Comparison of ENCODE assay signal across 1 cellular context in the genomic region with DNA sequence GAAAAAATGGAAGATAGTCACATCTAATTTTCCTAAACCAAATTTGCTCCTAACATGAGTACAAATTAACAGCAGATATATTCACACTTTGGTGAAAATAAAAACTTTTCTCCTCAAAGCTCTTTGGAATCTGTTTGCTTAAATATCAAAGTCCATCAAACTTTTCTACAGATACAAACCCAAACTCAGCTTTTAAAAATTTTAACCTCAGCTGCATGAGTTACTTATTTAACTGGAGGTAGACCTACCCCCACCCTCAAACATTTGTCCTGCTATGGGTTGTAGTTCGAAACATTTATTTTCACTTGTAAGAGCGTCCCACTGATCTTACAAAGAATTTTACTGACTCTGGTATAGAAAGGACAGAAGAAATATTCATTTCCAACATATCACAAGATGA.
TF ChIP-seq lines count a peak whose summit lies in the region.

No MANE protein-coding gene starts in this region.

TF ChIP-seq in HepG2, 621 proteins besides CTCF, POLR2A, EP300 and RAD21:
- TF ChIP-seq ATM (IDR thresholded peaks at IDR 0.05; ENCODE audit: borderline replicate concordance) (no peak), MXD4 (CRISPR knock-in tag; IDR thresholded peaks at IDR 0.05) (no peak), ZNF441 (CRISPR knock-in tag; IDR thresholded peaks at IDR 0.05; ENCODE audit: borderline replicate concordance) (no peak), MIXL1 (CRISPR knock-in tag; IDR thresholded peaks at IDR 0.05) (no peak), GATAD2A (CRISPR knock-in tag; IDR thresholded peaks at IDR 0.05) (no peak), JDP2 (CRISPR knock-in tag; IDR thresholded peaks at IDR 0.05; ENCODE audit: borderline replicate concordance) (no peak)
- TF ChIP-seq, protein P1, sequence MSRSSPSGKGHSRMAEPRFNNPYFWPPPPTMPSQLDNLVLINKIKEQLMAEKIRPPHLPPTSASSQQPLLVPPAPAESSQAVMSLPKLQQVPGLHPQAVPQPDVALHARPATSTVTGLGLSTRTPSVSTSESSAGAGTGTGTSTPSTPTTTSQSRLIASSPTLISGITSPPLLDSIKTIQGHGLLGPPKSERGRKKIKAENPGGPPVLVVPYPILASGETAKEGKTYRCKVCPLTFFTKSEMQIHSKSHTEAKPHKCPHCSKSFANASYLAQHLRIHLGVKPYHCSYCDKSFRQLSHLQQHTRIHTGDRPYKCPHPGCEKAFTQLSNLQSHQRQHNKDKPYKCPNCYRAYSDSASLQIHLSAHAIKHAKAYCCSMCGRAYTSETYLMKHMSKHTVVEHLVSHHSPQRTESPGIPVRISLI (CRISPR knock-in tag; IDR thresholded peaks at IDR 0.05; ENCODE audit: borderline replicate concordance), result no peak
- TF ChIP-seq, protein P2, sequence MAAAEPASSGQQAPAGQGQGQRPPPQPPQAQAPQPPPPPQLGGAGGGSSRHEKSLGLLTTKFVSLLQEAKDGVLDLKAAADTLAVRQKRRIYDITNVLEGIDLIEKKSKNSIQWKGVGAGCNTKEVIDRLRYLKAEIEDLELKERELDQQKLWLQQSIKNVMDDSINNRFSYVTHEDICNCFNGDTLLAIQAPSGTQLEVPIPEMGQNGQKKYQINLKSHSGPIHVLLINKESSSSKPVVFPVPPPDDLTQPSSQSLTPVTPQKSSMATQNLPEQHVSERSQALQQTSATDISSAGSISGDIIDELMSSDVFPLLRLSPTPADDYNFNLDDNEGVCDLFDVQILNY (CRISPR knock-in tag; conservative IDR thresholded peaks at IDR 0.05), result no peak
- TF ChIP-seq, protein P3, sequence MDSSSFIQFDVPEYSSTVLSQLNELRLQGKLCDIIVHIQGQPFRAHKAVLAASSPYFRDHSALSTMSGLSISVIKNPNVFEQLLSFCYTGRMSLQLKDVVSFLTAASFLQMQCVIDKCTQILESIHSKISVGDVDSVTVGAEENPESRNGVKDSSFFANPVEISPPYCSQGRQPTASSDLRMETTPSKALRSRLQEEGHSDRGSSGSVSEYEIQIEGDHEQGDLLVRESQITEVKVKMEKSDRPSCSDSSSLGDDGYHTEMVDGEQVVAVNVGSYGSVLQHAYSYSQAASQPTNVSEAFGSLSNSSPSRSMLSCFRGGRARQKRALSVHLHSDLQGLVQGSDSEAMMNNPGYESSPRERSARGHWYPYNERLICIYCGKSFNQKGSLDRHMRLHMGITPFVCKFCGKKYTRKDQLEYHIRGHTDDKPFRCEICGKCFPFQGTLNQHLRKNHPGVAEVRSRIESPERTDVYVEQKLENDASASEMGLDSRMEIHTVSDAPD (CRISPR knock-in tag; IDR thresholded peaks at IDR 0.05), result no peak
- TF ChIP-seq, protein P4, sequence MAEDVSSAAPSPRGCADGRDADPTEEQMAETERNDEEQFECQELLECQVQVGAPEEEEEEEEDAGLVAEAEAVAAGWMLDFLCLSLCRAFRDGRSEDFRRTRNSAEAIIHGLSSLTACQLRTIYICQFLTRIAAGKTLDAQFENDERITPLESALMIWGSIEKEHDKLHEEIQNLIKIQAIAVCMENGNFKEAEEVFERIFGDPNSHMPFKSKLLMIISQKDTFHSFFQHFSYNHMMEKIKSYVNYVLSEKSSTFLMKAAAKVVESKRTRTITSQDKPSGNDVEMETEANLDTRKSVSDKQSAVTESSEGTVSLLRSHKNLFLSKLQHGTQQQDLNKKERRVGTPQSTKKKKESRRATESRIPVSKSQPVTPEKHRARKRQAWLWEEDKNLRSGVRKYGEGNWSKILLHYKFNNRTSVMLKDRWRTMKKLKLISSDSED (CRISPR knock-in tag; IDR thresholded peaks at IDR 0.05), result no peak
